28 cellular contexts compared by ENCODE assay signal in genomic region chr5:75686480-75686879, GRCh38.
"Had no signal": no experiment of that assay in that cellular context is flagged by ENCODE, and none has a peak within 500 bp of the region (broad histone marks: within the 10 kb centered on the region; RNA-seq: fewer than 3 reads in every experiment).

No MANE protein-coding gene starts in this region.

- H3K27me3 ChIP-seq: left lung, ovary, spleen, tibial nerve, uterus had no signal

- H3K4me3 ChIP-seq: left lung, lower lobe of right lung, ovary, prostate gland, skin epidermis, spleen, tibial nerve, uterus had no signal

- DNase-seq: hypothalamus; immature natural killer cell; kidney; left colon; left lung; lower lobe of right lung; mammary epithelial cell; mesendoderm; naive B cell; ovary; posterior cingulate gyrus; retina; right cardiac atrium; spleen; stimulated activated CD4-positive, alpha-beta T cell treated with anti-CD3 and anti-CD28 coated beads, Interleukin-4, amount 100 ng/mL, for 24 hours; stimulated activated naive CD4-positive, alpha-beta T cell treated with Interleukin-2 at 50 U/mL for 16 hours; stimulated activated naive CD8-positive, alpha-beta T cell treated with anti-CD3 and anti-CD28 coated beads, Interleukin-15, amount 100 ng/mL, for 72 hours; substantia nigra; uterus had no signal

- ATAC-seq: left colon; left lung; lower lobe of right lung; natural killer cell treated with Interleukin-12 subunit alpha and Interleukin-12 subunit beta and Interleukin-15 and Interleukin-18, amount 100 ng/mL, for 72 hours; right cardiac atrium; sciatic nerve; stimulated activated memory B cell treated with anti-CD40 and anti-IgM and Interleukin-4, amounts not matched to agents 10 μg/mL and 1 μg/mL and 100 μg/mL, for 72 hours; stimulated activated naive CD8-positive, alpha-beta T cell treated with anti-CD3 and anti-CD28 coated beads, Interleukin-15, amount 100 ng/mL, for 72 hours had no signal

- H3K4me1 Mint-ChIP-seq: mesothelial cell of epicardium; naive B cell; stimulated activated memory B cell treated with anti-CD40 and anti-IgM and Interleukin-4, amounts not matched to agents 10 μg/mL and 1 μg/mL and 100 μg/mL, for 72 hours had no signal

- H3K9me3 ChIP-seq: left lung, lower lobe of right lung, ovary, prostate gland, spleen, tibial nerve, uterus had no signal

- H3K27ac ChIP-seq: left lung, lower lobe of right lung, ovary, prostate gland, skin epidermis, spleen, tibial nerve, uterus had no signal

- H3K4me3 Mint-ChIP-seq: immature natural killer cell; mesothelial cell of epicardium; naive B cell; natural killer cell treated with Interleukin-12 subunit alpha and Interleukin-12 subunit beta and Interleukin-15 and Interleukin-18, amount 100 ng/mL, for 72 hours; stimulated activated memory B cell treated with anti-CD40 and anti-IgM and Interleukin-4, amounts not matched to agents 10 μg/mL and 1 μg/mL and 100 μg/mL, for 72 hours; stimulated activated naive CD8-positive, alpha-beta T cell treated with anti-CD3 and anti-CD28 coated beads, Interleukin-15, amount 100 ng/mL, for 72 hours; type B pancreatic cell had no signal

- FAIRE-seq: islet of Langerhans, kidney had no signal

- H3K36me3 ChIP-seq: ovary, prostate gland, uterus had no signal

- H3K36me3 Mint-ChIP-seq: natural killer cell treated with Interleukin-12 subunit alpha and Interleukin-12 subunit beta and Interleukin-15 and Interleukin-18, amount 100 ng/mL, for 72 hours had no signal

- H3K27ac Mint-ChIP-seq: mesothelial cell of epicardium; natural killer cell treated with Interleukin-12 subunit alpha and Interleukin-12 subunit beta and Interleukin-15 and Interleukin-18, amount 100 ng/mL, for 72 hours; stimulated activated memory B cell treated with anti-CD40 and anti-IgM and Interleukin-4, amounts not matched to agents 10 μg/mL and 1 μg/mL and 100 μg/mL, for 72 hours; stimulated activated naive CD8-positive, alpha-beta T cell treated with anti-CD3 and anti-CD28 coated beads, Interleukin-15, amount 100 ng/mL, for 72 hours; type B pancreatic cell had no signal

- H3K27me3 Mint-ChIP-seq: naive B cell; natural killer cell treated with Interleukin-12 subunit alpha and Interleukin-12 subunit beta and Interleukin-15 and Interleukin-18, amount 100 ng/mL, for 72 hours; stimulated activated memory B cell treated with anti-CD40 and anti-IgM and Interleukin-4, amounts not matched to agents 10 μg/mL and 1 μg/mL and 100 μg/mL, for 72 hours; stimulated activated naive CD8-positive, alpha-beta T cell treated with anti-CD3 and anti-CD28 coated beads, Interleukin-15, amount 100 ng/mL, for 72 hours; type B pancreatic cell had no signal

- H3K9me3 Mint-ChIP-seq: immature natural killer cell; mesothelial cell of epicardium; naive B cell; natural killer cell treated with Interleukin-12 subunit alpha and Interleukin-12 subunit beta and Interleukin-15 and Interleukin-18, amount 100 ng/mL, for 72 hours; stimulated activated memory B cell treated with anti-CD40 and anti-IgM and Interleukin-4, amounts not matched to agents 10 μg/mL and 1 μg/mL and 100 μg/mL, for 72 hours; stimulated activated naive CD8-positive, alpha-beta T cell treated with anti-CD3 and anti-CD28 coated beads, Interleukin-15, amount 100 ng/mL, for 72 hours; type B pancreatic cell had no signal

- H3K4me1 ChIP-seq: left lung, lower lobe of right lung, prostate gland, tibial nerve, uterus had no signal
